Comparison of ENCODE assay signal across 13 cellular contexts in the genomic region with DNA sequence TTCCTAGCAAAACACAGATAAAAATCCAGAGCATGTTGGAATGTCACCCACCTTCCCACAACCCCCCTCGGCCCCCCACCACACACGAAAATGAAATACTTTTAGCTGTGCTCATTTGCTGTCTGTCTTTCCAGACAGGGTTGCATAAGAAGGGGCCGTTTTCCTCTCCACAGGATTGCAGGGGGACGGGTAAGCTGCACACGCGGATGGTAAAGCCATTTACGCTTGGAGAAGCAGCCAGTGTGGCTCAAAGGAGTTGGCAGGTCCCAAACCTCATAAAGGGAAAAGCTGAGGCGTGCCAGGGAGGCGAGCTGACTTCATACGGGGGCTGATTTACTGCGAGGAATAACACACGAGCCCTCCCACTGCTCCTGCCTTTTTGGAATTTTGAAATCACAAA. TPM values are rescaled to one million over a fixed set of nuclear protein-coding genes. Genes with fewer than 3 reads are reported as not detected.
DNase-seq lines count a peak whose midpoint lies in the region; ATAC-seq and TF ChIP-seq lines count a peak whose summit lies in the region.
"Had no signal": no experiment of that assay in that cellular context is flagged by ENCODE, and none has a peak within 500 bp of the region (broad histone marks: within the 10 kb centered on the region; RNA-seq: fewer than 3 reads in every experiment).

No MANE protein-coding gene starts in this region.

- peak; percentile 58 for DNase-seq in RPMI7951 (ENCODE audit: low read depth)
- peak; percentile 79 for DNase-seq in fibroblast of pulmonary artery (ENCODE audit: low read depth)
- no peak for DNase-seq in neuronal stem cell (ENCODE audit: low spot score)
- DNase-seq in uterus = peak; percentile 89 to 92
- no peak for DNase-seq in activated T-cell treated with anti-CD3 and anti-CD28 coated beads, Interleukin-2, amount 50 U/mL, for 48 hours
- no peak for DNase-seq in GM19240 (ENCODE audit: insufficient read length, low spot score)
- DNase-seq: activated CD8-positive, alpha-beta T cell treated with anti-CD3 and anti-CD28 coated beads for 36 hours; activated naive CD4-positive, alpha-beta T cell; DMS53; KG1; OCI-M1; T-helper 9 cell had no signal

- H3K14ac ChIP-seq in neuronal stem cell (ENCODE audit: low read length) = no peak overlapping the region

- no peaks in the 10 kb centered on the region for H3K79me1 ChIP-seq in neuronal stem cell (ENCODE audit: low read depth, low read length)

- no peak overlapping the region for H3K4ac ChIP-seq in neuronal stem cell (ENCODE audit: low read length)

- TF ChIP-seq CTCF in fibroblast of pulmonary artery (IDR thresholded peaks at IDR 0.05; ENCODE audit: low read length, missing control alignments) (no peak), uterus (IDR thresholded peaks at IDR 0.05) (no peak)

- H4K91ac ChIP-seq in neuronal stem cell (ENCODE audit: low read depth, low read length, poor library complexity) = no peak overlapping the region

- H2BK5ac ChIP-seq in neuronal stem cell (ENCODE audit: low read length) = no peak overlapping the region

- intact Hi-C loops in uterus (cut with DNase I; ENCODE audit: low total_unique reads) = no loop called here

- TF ChIP-seq POLR2A in uterus (IDR thresholded peaks at IDR 0.05) = no peak

- no CpG with 5 or more reads among the region's 12 CpGs for WGBS in neuronal stem cell (ENCODE audit: extremely low coverage in 2 of 2, insufficient read length in 2 of 2, insufficient replicate concordance in 1 of 2), 2 donors

- H4K8ac ChIP-seq in neuronal stem cell (ENCODE audit: low read depth, low read length) = no peak overlapping the region

- peak overlapping the region; percentile 6 for H3K18ac ChIP-seq in neuronal stem cell (ENCODE audit: low read length)

- no peak overlapping the region for H3K9ac ChIP-seq in neuronal stem cell (ENCODE audit: low read depth, low read length, poor library complexity)

- no peak overlapping the region for H2AFZ ChIP-seq in neuronal stem cell (ENCODE audit: low read length)

- H3K4me2 ChIP-seq in neuronal stem cell (ENCODE audit: insufficient read depth, low read length, poor library complexity, severe bottlenecking) = no peak overlapping the region

- H3K4me3 ChIP-seq in fibroblast of pulmonary artery (replicated peaks; ENCODE audit: low read depth, low read length) = no peak overlapping the region
- no peak overlapping the region for H3K4me3 ChIP-seq in neuronal stem cell (ENCODE audit: low read length in 2 of 2)
- no peak overlapping the region for H3K4me3 ChIP-seq in uterus

- no peak overlapping the region for H3K23ac ChIP-seq in neuronal stem cell (ENCODE audit: low read depth, low read length, poor library complexity)

- H2AK5ac ChIP-seq in neuronal stem cell (ENCODE audit: low read depth, low read length) = no peak overlapping the region

- no peak overlapping the region for H2BK120ac ChIP-seq in neuronal stem cell (ENCODE audit: low read depth, low read length)

- H3K36me3 ChIP-seq in neuronal stem cell (replicated peaks in 1 of 2; ENCODE audit: control insufficient read depth in 2 of 2, insufficient read depth in 2 of 2, low read length in 2 of 2) = no peaks in the 10 kb centered on the region
- H3K36me3 ChIP-seq in uterus = no peaks in the 10 kb centered on the region

- ATAC-seq in HG03135 (IDR thresholded peaks at IDR 0.05; ENCODE audit: unreplicated experiment) = no peak
- ATAC-seq: activated CD8-positive, alpha-beta T cell treated with anti-CD3 and anti-CD28 coated beads for 36 hours had no signal

- H3K9me3 ChIP-seq in neuronal stem cell (replicated peaks in 1 of 2; ENCODE audit: control insufficient read depth in 2 of 2, insufficient read depth in 1 of 2, low read depth in 1 of 2, low read length in 2 of 2) (no peaks in the 10 kb centered on the region), uterus (no peaks in the 10 kb centered on the region)

- H3K27me3 ChIP-seq in neuronal stem cell (ENCODE audit: control insufficient read depth in 3 of 3, insufficient read depth in 3 of 3, low read depth in 1 of 3, low read length in 3 of 3) = peaks cover 0 to 5% (median 0%) of the 10 kb centered on the region in 3 experiments
- H3K27me3 ChIP-seq in uterus = no peaks in the 10 kb centered on the region

- no peak overlapping the region for H2BK15ac ChIP-seq in neuronal stem cell (ENCODE audit: low read length)

- no peak overlapping the region for H3K27ac ChIP-seq in neuronal stem cell (replicated peaks; ENCODE audit: low read length)
- H3K27ac ChIP-seq in uterus = peak overlapping the region; percentile 87 to 98

- H2BK12ac ChIP-seq in neuronal stem cell (ENCODE audit: low read length) = no peak overlapping the region

- H3K4me1 ChIP-seq in neuronal stem cell (ENCODE audit: control insufficient read depth in 2 of 2, insufficient read depth in 1 of 2, low read depth in 1 of 2, low read length in 2 of 2) = peaks cover 0 to 1% of the 10 kb centered on the region in 2 donors
- H3K4me1 ChIP-seq in uterus = peaks cover 8 to 19% of the 10 kb centered on the region in 2 donors

RNA-seq across cellular contexts. Expression of gene ITGA11, which starts 47.4 kb away (rescaled TPM):
- 90.7 and 102 TPM in 2 replicates for total RNA-seq in RPMI7951 (2014; rRNA removed; shearing (Covaris generic))
- polyA plus RNA-seq in neuronal stem cell (2013, experiment 1 of 2) = 0.06 TPM
- 0.10 TPM for polyA plus RNA-seq in neuronal stem cell (2013, experiment 2 of 2)
- total RNA-seq in uterus = 100 to 1,000 TPM in 1 of 4 donors, 10 to 100 TPM in 3; 37.3 to 106 (median 61.1) TPM

Comparison
In these comparisons a context has a peak if more than half of its experiments do, and no peak if none do; other contexts are left out.
1. DNase-seq: peak in RPMI7951 (single experiment), fibroblast of pulmonary artery (single experiment) and uterus (2 of 2); none in neuronal stem cell (single experiment), activated T-cell treated with anti-CD3 and anti-CD28 coated beads, Interleukin-2, amount 50 U/mL, for 48 hours (0 of 2) and GM19240 (single experiment).